ENCODE assay signal across 20 cellular contexts in the genomic region with DNA sequence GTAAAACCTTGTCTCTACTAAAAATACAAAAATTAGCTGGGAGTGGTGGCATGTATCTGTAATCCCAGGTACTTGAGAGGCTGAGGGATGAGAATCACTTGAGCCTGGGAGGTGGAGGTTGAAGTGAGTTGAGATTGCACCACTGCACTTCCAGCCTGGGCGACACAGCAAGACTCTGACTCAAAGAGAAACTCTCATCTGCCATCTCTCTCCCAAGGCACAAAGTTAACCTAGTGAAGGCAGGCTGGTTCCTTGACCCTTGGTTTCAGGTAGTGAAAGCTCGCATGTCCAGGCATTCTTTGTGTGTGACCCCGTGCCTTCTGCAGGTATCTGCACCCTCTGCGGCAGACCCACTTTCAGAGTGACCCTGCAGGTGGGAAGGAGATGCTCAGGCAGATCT.
DNase-seq lines count a peak whose midpoint lies in the region; ATAC-seq and TF ChIP-seq lines count a peak whose summit lies in the region.
"Had no signal": no experiment of that assay in that cellular context is flagged by ENCODE, and none has a peak within 500 bp of the region (broad histone marks: within the 10 kb centered on the region; RNA-seq: fewer than 3 reads in every experiment).

No MANE protein-coding gene starts in this region.

- peak overlapping the region; percentile 23 to 54 (median 48) for H3K27ac ChIP-seq in thyroid gland

- H3K4me1 Mint-ChIP-seq in chondrocyte (ENCODE audit: low read depth) = no peaks in the 10 kb centered on the region

- H3K36me3 ChIP-seq in thyroid gland = peaks cover 0 to 13% of the 10 kb centered on the region in 2 donors

- peaks cover 16% of the 10 kb centered on the region for H3K36me3 Mint-ChIP-seq in chondrocyte (ENCODE audit: low read depth)
- H3K36me3 Mint-ChIP-seq: memory B cell; naive thymus-derived CD8-positive, alpha-beta T cell had no signal

- H3K27me3 ChIP-seq in thyroid gland = no peaks in the 10 kb centered on the region

- 91 to 92% methylated on average over 4 of the region's 4 CpGs for WGBS in thyroid gland, 2 donors

- intact Hi-C loops in thyroid gland (cut with DNase I) = no loop called here

- TF ChIP-seq POLR2A in thyroid gland (IDR thresholded peaks at IDR 0.05) = no peak

- ATAC-seq in GM18861 (IDR thresholded peaks at IDR 0.05; ENCODE audit: unreplicated experiment) = peak; percentile 45
- ATAC-seq in GM21576 (IDR thresholded peaks at IDR 0.05; ENCODE audit: unreplicated experiment) = peak; percentile 42
- peak; percentile 48 for ATAC-seq in HG03432 (IDR thresholded peaks at IDR 0.05; ENCODE audit: unreplicated experiment)
- ATAC-seq: K562 had no signal

- DNase-seq in thyroid gland (peak; percentile 31 to 35), chondrocyte (ENCODE audit: low spot score) (no peak), DMS79 (lab: John Stamatoyannopoulos, UW) (no peak), H4 (ENCODE audit: low spot score) (no peak)
- DNase-seq: activated CD4-positive, CD25-positive, alpha-beta regulatory T cell; activated T-cell treated with anti-CD3 and anti-CD28 coated beads, Interleukin-2, amount 50 U/mL, for 72 hours; foreskin fibroblast; HFFc6; NCI-H1105; NCI-H2081 treated with DMSO at 0.1 percent for 48 hours; NCI-H526; SHP77 treated with DMSO at 0.1 percent for 48 hours; stimulated activated CD4-positive, alpha-beta T cell treated with anti-CD3 and anti-CD28 coated beads, Interleukin-1b, Interleukin-23, amount 100 ng/mL, for 48 hours had no signal

- H3K27ac Mint-ChIP-seq in chondrocyte (ENCODE audit: unreplicated experiment) = no peak overlapping the region
- H3K27ac Mint-ChIP-seq: activated T-cell treated with anti-CD3 and anti-CD28 coated beads, Interleukin-2, amount 50 U/mL, for 72 hours; dendritic cell treated with granulocyte-macrophage colony-stimulating factor and Interleukin-4, amounts not matched to agents 40 ng/mL and 50 ng/mL, for 4 days; memory B cell had no signal

- peaks cover 25 to 31% of the 10 kb centered on the region in 2 donors for H3K4me1 ChIP-seq in thyroid gland

- no peaks in the 10 kb centered on the region for H3K9me3 Mint-ChIP-seq in chondrocyte (ENCODE audit: low read depth)
- H3K9me3 Mint-ChIP-seq: activated T-cell treated with anti-CD3 and anti-CD28 coated beads, Interleukin-2, amount 50 U/mL, for 72 hours; dendritic cell treated with granulocyte-macrophage colony-stimulating factor and Interleukin-4, amounts not matched to agents 40 ng/mL and 50 ng/mL, for 4 days; HFFc6; memory B cell; naive thymus-derived CD8-positive, alpha-beta T cell had no signal

- H3K4me3 ChIP-seq in thyroid gland (replicated peaks in 1 of 3) = no peak overlapping the region
- H3K4me3 ChIP-seq: K562 had no signal

- H3K9me3 ChIP-seq in thyroid gland = no peaks in the 10 kb centered on the region

- no peak overlapping the region for H3K4me3 Mint-ChIP-seq in chondrocyte (ENCODE audit: unreplicated experiment)
- H3K4me3 Mint-ChIP-seq: activated T-cell treated with anti-CD3 and anti-CD28 coated beads, Interleukin-2, amount 50 U/mL, for 72 hours; dendritic cell treated with granulocyte-macrophage colony-stimulating factor and Interleukin-4, amounts not matched to agents 40 ng/mL and 50 ng/mL, for 4 days; HFFc6; memory B cell; naive thymus-derived CD8-positive, alpha-beta T cell had no signal

- no peaks in the 10 kb centered on the region for H3K27me3 Mint-ChIP-seq in chondrocyte (ENCODE audit: low read depth)
- H3K27me3 Mint-ChIP-seq: dendritic cell treated with granulocyte-macrophage colony-stimulating factor and Interleukin-4, amounts not matched to agents 40 ng/mL and 50 ng/mL, for 4 days; naive thymus-derived CD8-positive, alpha-beta T cell had no signal

- TF ChIP-seq CTCF in thyroid gland (IDR thresholded peaks at IDR 0.05) (no peak), chondrocyte (IDR thresholded peaks at IDR 0.05) (no peak)

Comparison
In these comparisons a context has a peak if more than half of its experiments do, and no peak if none do; other contexts are left out.
1. DNase-seq: peak in thyroid gland (2 of 2); none in chondrocyte (single experiment), DMS79 (single experiment) and H4 (single experiment).
2. Peak in every context shown above with its lines, with median percentiles within 50 percentile points of each other: ATAC-seq.